Comparison of ENCODE assay signal across 8 cellular contexts in the genomic region with DNA sequence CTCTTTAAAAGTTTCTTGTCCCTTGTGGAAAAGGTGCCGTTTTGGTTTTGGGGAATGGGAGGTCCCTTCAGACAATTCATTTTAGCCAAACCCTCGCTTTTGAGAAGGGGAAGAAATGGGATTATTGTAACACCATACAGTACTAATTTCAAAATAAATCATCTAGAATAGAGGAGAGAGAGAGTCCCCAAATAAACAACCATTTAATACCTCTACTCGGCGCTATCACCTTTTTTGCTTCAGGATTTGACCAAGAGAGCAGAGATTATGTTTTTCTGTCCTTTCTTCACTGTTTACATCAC. TPM values are rescaled to one million over a fixed set of nuclear protein-coding genes. Genes with fewer than 3 reads are reported as not detected.
DNase-seq lines count a peak whose midpoint lies in the region; ATAC-seq and TF ChIP-seq lines count a peak whose summit lies in the region.

No MANE protein-coding gene starts in this region.

- no peaks in the 10 kb centered on the region for H3K27me3 Mint-ChIP-seq in progenitor cell of endocrine pancreas

- H3K36me3 Mint-ChIP-seq in progenitor cell of endocrine pancreas (ENCODE audit: insufficient read depth) = no peaks in the 10 kb centered on the region

- CTCF ChIA-PET in Panc1 (lab: Charles Lee) = no interaction called here

- peak overlapping the region; percentile 93 for H3K4me2 ChIP-seq in DND-41 (ENCODE audit: insufficient read depth, low read length)

- peak overlapping the region; percentile 98 for H3K27ac Mint-ChIP-seq in progenitor cell of endocrine pancreas

- DNase-seq in DND-41 (no peak), Panc1 (ENCODE audit: low read depth, low spot score) (no peak), progenitor cell of endocrine pancreas (ENCODE audit: low spot score, unreplicated experiment) (no peak), A172 (ENCODE audit: low spot score) (no peak), Ammon's horn (ENCODE audit: low spot score) (no peak), DMS53 treated with DMSO at 0.1 percent for 48 hours (lab: John Stamatoyannopoulos, UW; ENCODE audit: unreplicated experiment) (no peak)

- 37 to 44% methylated on average over 4 of the region's 4 CpGs for WGBS in esophagus, 2 donors

- H3K4me1 ChIP-seq in DND-41 (ENCODE audit: insufficient read depth, low read length) (peaks cover 45% of the 10 kb centered on the region), Panc1 (ENCODE audit: control insufficient read depth, insufficient read depth, low read length) (peaks cover 29% of the 10 kb centered on the region), esophagus (ENCODE audit: control insufficient read depth in 2 of 2, insufficient read depth in 2 of 2, low read length in 1 of 2) (no peaks in the 10 kb centered on the region)

- H3K27ac ChIP-seq in DND-41 (ENCODE audit: low read length) = peak overlapping the region; percentile 91
- peak overlapping the region; percentile 99 for H3K27ac ChIP-seq in Panc1 (ENCODE audit: low read length)
- H3K27ac ChIP-seq in esophagus (ENCODE audit: low read depth in 2 of 2, low read length in 1 of 2) = peak overlapping the region; percentile 98

- peak overlapping the region; percentile 91 for H3K4me3 Mint-ChIP-seq in progenitor cell of endocrine pancreas (ENCODE audit: low read depth)

- peaks cover 40% of the 10 kb centered on the region for H3K4me1 Mint-ChIP-seq in progenitor cell of endocrine pancreas (ENCODE audit: low read depth)

- H3K4me3 ChIP-seq in DND-41 (ENCODE audit: low read depth in 1 of 2, low read length in 2 of 2) = peak overlapping the region; percentile 99 to 100; a peak in 3 of 4 replicates
- peak overlapping the region; percentile 83 to 92 for H3K4me3 ChIP-seq in Panc1 (ENCODE audit: low read depth in 2 of 2, low read length in 2 of 2)
- peak overlapping the region in 1 of 2 donors; percentile 92 for H3K4me3 ChIP-seq in esophagus (ENCODE audit: low read depth in 1 of 2, low read length in 2 of 2)

- H3K27me3 ChIP-seq in DND-41 (ENCODE audit: insufficient read depth, low read length, poor library complexity) (no peaks in the 10 kb centered on the region), Panc1 (ENCODE audit: control insufficient read depth, insufficient read depth, low read length) (no peaks in the 10 kb centered on the region), esophagus (ENCODE audit: control insufficient read depth in 1 of 2, insufficient read depth in 2 of 2, low read length in 2 of 2) (no peaks in the 10 kb centered on the region)

- H3K9me3 ChIP-seq in DND-41 (ENCODE audit: insufficient read depth, low read length, severe bottlenecking) = no peaks in the 10 kb centered on the region
- H3K9me3 ChIP-seq in Panc1 (ENCODE audit: control insufficient read depth, insufficient read depth, low read depth, low read length) = no peaks in the 10 kb centered on the region
- no peaks in the 10 kb centered on the region for H3K9me3 ChIP-seq in esophagus (ENCODE audit: control insufficient read depth in 2 of 2, insufficient read depth in 1 of 2, low read depth in 1 of 2, low read length in 1 of 2)

- TF ChIP-seq CTCF in DND-41 (IDR thresholded peaks at IDR 0.05; ENCODE audit: borderline replicate concordance, extremely low read depth, low read length, poor library complexity, severe bottlenecking) = no peak
- TF ChIP-seq CTCF in Panc1 (IDR thresholded peaks at IDR 0.05) = no peak
- no peak for TF ChIP-seq CTCF in progenitor cell of endocrine pancreas (IDR thresholded peaks at IDR 0.05; ENCODE audit: unreplicated experiment)

- H2AFZ ChIP-seq in DND-41 (ENCODE audit: low read depth, low read length) = peak overlapping the region; percentile 95

- POLR2A ChIA-PET in Panc1 (lab: Charles Lee) = no interaction called here

- H3K79me2 ChIP-seq in DND-41 (ENCODE audit: insufficient read depth, low read length) = peaks cover 43% of the 10 kb centered on the region

- H3K9ac ChIP-seq in DND-41 (ENCODE audit: low read depth, low read length) = peak overlapping the region; percentile 98

- peaks cover 25% of the 10 kb centered on the region for H4K20me1 ChIP-seq in DND-41 (ENCODE audit: insufficient read depth, low read length)

- peaks cover 13% of the 10 kb centered on the region for H3K36me3 ChIP-seq in DND-41 (ENCODE audit: insufficient read depth, low read length)
- H3K36me3 ChIP-seq in Panc1 (ENCODE audit: control insufficient read depth, insufficient read depth, low read length) = peaks cover 12% of the 10 kb centered on the region
- H3K36me3 ChIP-seq in esophagus (ENCODE audit: control insufficient read depth in 2 of 2, insufficient read depth in 2 of 2, low read length in 1 of 2) = no peaks in the 10 kb centered on the region

- ATAC-seq in DND-41 (ENCODE audit: insufficient read depth, low read depth) (no peak), Panc1 (no peak), HG03460 (IDR thresholded peaks at IDR 0.05; ENCODE audit: unreplicated experiment) (no peak)

- no peaks in the 10 kb centered on the region for H3K9me3 Mint-ChIP-seq in progenitor cell of endocrine pancreas (ENCODE audit: low read depth)

- intact Hi-C loops in Panc1 (cut with micrococcal nuclease; ENCODE audit: unreplicated experiment) = no loop called here

- in situ Hi-C loops in Panc1 (cut with HindIII; ENCODE audit: low pct_unique_long_range_greater_than_20kb, low sequenced_read_pairs) = no loop called here

- BruUV-seq in Panc1 (replicated peaks; lab: Mats Ljungman, UMichigan) = no TSS peak

RNA-seq across cellular contexts. Expression of gene RC3H1, which starts 0.8 kb away (rescaled TPM):
- total RNA-seq in Panc1 (2021; ENCODE audit: unreplicated experiment) (21.4 TPM), progenitor cell of endocrine pancreas (42.0 and 45.8 TPM in 2 replicates)
- polyA plus RNA-seq in Panc1 (2012; ENCODE audit: insufficient read length) = 1.7 TPM
- polyA plus RNA-seq in esophagus = 1 to 10 TPM; 3.5 to 6.8 TPM
- total RNA-seq in A172 (2014; rRNA removed; shearing (Covaris generic)) = 24.3 and 26.6 TPM in 2 replicates
